In genomic region chr14:38254565-38255407, GRCh38 we compare ENCODE assay signal across 9 cellular contexts. TPM values are rescaled to one million over a fixed set of nuclear protein-coding genes. Genes with fewer than 3 reads are reported as not detected.
A peak's percentile ranks its signal among the peaks of the same experiment; 100 is the strongest.
DNase-seq lines count a peak whose midpoint lies in the region; ATAC-seq and TF ChIP-seq lines count a peak whose summit lies in the region.
"Had no signal": no experiment of that assay in that cellular context is flagged by ENCODE, and none has a peak within 500 bp of the region (broad histone marks: within the 10 kb centered on the region; RNA-seq: fewer than 3 reads in every experiment).

No MANE protein-coding gene starts in this region.

- no peaks in the 10 kb centered on the region for H3K79me2 ChIP-seq in parathyroid adenoma

- H3K36me3 ChIP-seq in BLaER1 treated with 17β-estradiol and CSF1 and Interleukin-3, amounts not matched to agents 10 nM and 100 nM: 0 out of 22 replicates have a peak, but pooled peaks cover 0 to 1% (median 0%) of the 10 kb centered on the region in 11 experiments
- no peaks in the 10 kb centered on the region for H3K36me3 ChIP-seq in right atrium auricular region
- H3K36me3 ChIP-seq in parathyroid adenoma (ENCODE audit: control insufficient read depth, insufficient read depth, low read length): no peaks in the 10 kb centered on the region

- H3K4me2 ChIP-seq in BLaER1 treated with 17β-estradiol and CSF1 and Interleukin-3, amounts not matched to agents 10 nM and 100 nM: peak overlapping the region; percentile 51 to 83 (median 76)
- peak overlapping the region; percentile 60 for H3K4me2 ChIP-seq in parathyroid adenoma (ENCODE audit: low read length)

- peaks cover 8% of the 10 kb centered on the region for H3K4me1 Mint-ChIP-seq in activated naive CD8-positive, alpha-beta T cell treated with anti-CD3 and anti-CD28 coated beads, Interleukin-2, amount 50 U/mL, for 24 hours

- no peak for ATAC-seq in activated naive CD8-positive, alpha-beta T cell treated with anti-CD3 and anti-CD28 coated beads, Interleukin-2, amount 50 U/mL, for 24 hours
- no peak for ATAC-seq in GM21423 (IDR thresholded peaks at IDR 0.05; ENCODE audit: unreplicated experiment)
- ATAC-seq in GM21619 (IDR thresholded peaks at IDR 0.05; ENCODE audit: unreplicated experiment): no peak

- no peak overlapping the region for H3K27ac Mint-ChIP-seq in activated naive CD8-positive, alpha-beta T cell treated with anti-CD3 and anti-CD28 coated beads, Interleukin-2, amount 50 U/mL, for 24 hours

- H3K27ac ChIP-seq in BLaER1 treated with 17β-estradiol and CSF1 and Interleukin-3, amounts not matched to agents 10 nM and 100 nM: peak overlapping the region in 10 of 11 experiments; percentile 64 to 96 (median 92); a peak in 20 of 22 replicates
- H3K27ac ChIP-seq in right atrium auricular region (peak overlapping the region; percentile 84 to 85), parathyroid adenoma (peak overlapping the region; percentile 44)

- H3K36me3 Mint-ChIP-seq in activated naive CD8-positive, alpha-beta T cell treated with anti-CD3 and anti-CD28 coated beads, Interleukin-2, amount 50 U/mL, for 24 hours (ENCODE audit: low read depth): no peaks in the 10 kb centered on the region

- H3K4me3 ChIP-seq in BLaER1 treated with 17β-estradiol and CSF1 and Interleukin-3, amounts not matched to agents 10 nM and 100 nM: peak overlapping the region; percentile 40 to 75 (median 72)
- H3K4me3 ChIP-seq in right atrium auricular region (peak overlapping the region; percentile 50 to 55), parathyroid adenoma (ENCODE audit: low read depth, low read length) (peak overlapping the region; percentile 54)

- H3K4me1 ChIP-seq in BLaER1 treated with 17β-estradiol and CSF1 and Interleukin-3, amounts not matched to agents 10 nM and 100 nM: peaks cover 8 to 40% (median 19%) of the 10 kb centered on the region in 10 experiments; a peak in 18 of 20 replicates
- H3K4me1 ChIP-seq in right atrium auricular region (no peaks in the 10 kb centered on the region), parathyroid adenoma (no peaks in the 10 kb centered on the region)

- H3K27me3 ChIP-seq in BLaER1 treated with 17β-estradiol and CSF1 and Interleukin-3, amounts not matched to agents 10 nM and 100 nM: no peaks in the 10 kb centered on the region
- no peaks in the 10 kb centered on the region for H3K27me3 ChIP-seq in right atrium auricular region
- no peaks in the 10 kb centered on the region for H3K27me3 ChIP-seq in parathyroid adenoma (ENCODE audit: control insufficient read depth, insufficient read depth, low read length)

- no peak for DNase-seq in activated naive CD8-positive, alpha-beta T cell treated with anti-CD3 and anti-CD28 coated beads, Interleukin-2, amount 50 U/mL, for 24 hours
- no peak for DNase-seq in right atrium auricular region (ENCODE audit: low spot score)
- no peak for DNase-seq in NCI-H2171 treated with DMSO at 0.1 percent for 48 hours (lab: John Stamatoyannopoulos, UW)
- no peak for DNase-seq in ACHN
- DNase-seq: DND-41 had no signal

- peaks cover 0 to 13% (median 0%) of the 10 kb centered on the region in 11 experiments; a peak in 2 of 22 replicates for H4K20me1 ChIP-seq in BLaER1 treated with 17β-estradiol and CSF1 and Interleukin-3, amounts not matched to agents 10 nM and 100 nM

- H3K9me3 Mint-ChIP-seq in activated naive CD8-positive, alpha-beta T cell treated with anti-CD3 and anti-CD28 coated beads, Interleukin-2, amount 50 U/mL, for 24 hours: no peaks in the 10 kb centered on the region

- in situ Hi-C loops in ACHN (cut with HindIII; ENCODE audit: low pct_ligation_motif_present, low pct_unique_long_range_greater_than_20kb, low sequenced_read_pairs): no loop called here

- peaks cover 5 to 20% (median 12%) of the 10 kb centered on the region in 11 experiments; a peak in 13 of 22 replicates for H3K9me3 ChIP-seq in BLaER1 treated with 17β-estradiol and CSF1 and Interleukin-3, amounts not matched to agents 10 nM and 100 nM (replicated peaks in 1 of 11)
- H3K9me3 ChIP-seq in right atrium auricular region: no peaks in the 10 kb centered on the region
- no peaks in the 10 kb centered on the region for H3K9me3 ChIP-seq in parathyroid adenoma (ENCODE audit: control insufficient read depth, low read length)

- H3K27me3 Mint-ChIP-seq in activated naive CD8-positive, alpha-beta T cell treated with anti-CD3 and anti-CD28 coated beads, Interleukin-2, amount 50 U/mL, for 24 hours: peaks cover 44% of the 10 kb centered on the region

- no peak for TF ChIP-seq CTCF in right atrium auricular region (IDR thresholded peaks at IDR 0.05)
- no peak for TF ChIP-seq CTCF in parathyroid adenoma (IDR thresholded peaks at IDR 0.05)

- no peak overlapping the region for H2AFZ ChIP-seq in parathyroid adenoma

- peak overlapping the region; percentile 29 for H3K4me3 Mint-ChIP-seq in activated naive CD8-positive, alpha-beta T cell treated with anti-CD3 and anti-CD28 coated beads, Interleukin-2, amount 50 U/mL, for 24 hours

- H3K9ac ChIP-seq in BLaER1 treated with 17β-estradiol and CSF1 and Interleukin-3, amounts not matched to agents 10 nM and 100 nM: peak overlapping the region; percentile 48 to 94 (median 87); a peak in 21 of 22 replicates
- no peak overlapping the region for H3K9ac ChIP-seq in parathyroid adenoma

RNA-seq across cellular contexts. Expression of gene CLEC14A, which starts 1.1 kb away (rescaled TPM):
- total RNA-seq in right atrium auricular region: 10 to 100 TPM; 44.6 to 63.0 TPM

RNA-seq across cellular contexts. Expression of gene SSTR1, which starts 47.1 kb away (rescaled TPM):
- total RNA-seq in right atrium auricular region: 1 to 10 TPM in 1 of 2 donors, under 1 TPM in 1; 0.41 to 1.8 TPM
